In the genomic region with DNA sequence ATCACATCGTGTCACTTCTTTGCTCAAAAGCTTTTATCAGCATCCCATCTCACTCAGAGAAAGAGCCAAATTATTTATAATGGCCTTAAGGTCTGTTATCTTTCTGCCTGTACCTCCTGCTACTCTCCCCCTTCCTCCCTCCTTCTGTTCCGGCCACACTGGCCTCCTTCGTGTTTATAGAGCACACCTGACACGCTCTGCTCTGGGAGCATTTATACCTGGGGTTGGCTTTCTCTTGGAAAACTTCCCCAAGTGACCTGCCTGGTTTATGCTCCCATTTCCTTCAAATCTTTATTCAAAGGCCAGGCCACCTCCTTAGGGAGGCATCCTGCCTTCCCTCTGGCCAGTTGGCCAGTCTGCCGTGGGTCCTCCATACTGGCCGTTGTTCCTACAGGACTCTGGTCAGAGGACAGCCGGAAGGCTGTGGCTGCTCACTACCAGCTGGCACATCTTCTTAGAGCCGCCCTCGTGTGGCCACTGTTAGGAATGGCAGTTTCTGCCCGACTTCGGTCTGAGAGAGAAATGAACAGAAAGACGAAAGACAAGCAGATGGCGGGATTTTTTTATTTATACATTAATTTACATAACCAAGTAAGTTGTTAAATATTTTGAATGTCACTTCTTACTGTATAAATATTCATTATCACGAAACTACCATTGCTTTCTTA, we compare ENCODE assay signal across 8 cellular contexts.
DNase-seq lines count a peak whose midpoint lies in the region; ATAC-seq, FAIRE-seq and TF ChIP-seq lines count a peak whose summit lies in the region.

No MANE protein-coding gene starts in this region.

- intact Hi-C loops in pancreas (cut with DNase I) = no loop called here
- intact Hi-C loops in upper lobe of right lung (cut with DNase I) = no loop called here

- H3K27ac ChIP-seq in pancreas = no peak overlapping the region
- H3K27ac ChIP-seq in upper lobe of right lung = no peak overlapping the region

- no peak for FAIRE-seq in pancreas (lab: Jason Lieb, UNC)

- peaks cover 0 to 25% (median 0%) of the 10 kb centered on the region in 4 donors for H3K27me3 ChIP-seq in pancreas
- no peaks in the 10 kb centered on the region for H3K27me3 ChIP-seq in upper lobe of right lung

- H3K36me3 ChIP-seq in pancreas (no peaks in the 10 kb centered on the region), upper lobe of right lung (no peaks in the 10 kb centered on the region)

- 13% methylated on average over 14 of the region's 14 CpGs for WGBS in pancreas, 2 donors

- H3K4me1 ChIP-seq in pancreas (no peaks in the 10 kb centered on the region), upper lobe of right lung (no peaks in the 10 kb centered on the region)

- no peak overlapping the region for H3K4me3 ChIP-seq in pancreas
- H3K4me3 ChIP-seq in upper lobe of right lung = no peak overlapping the region

- DNase-seq in DMS53 treated with DMSO at 0.1 percent for 48 hours (lab: John Stamatoyannopoulos, UW; ENCODE audit: unreplicated experiment) = peak; percentile 49
- peak; percentile 11 for DNase-seq in HS-5 (ENCODE audit: low read depth)
- peak; percentile 13 for DNase-seq in SHP77 treated with DMSO at 0.1 percent for 48 hours (lab: John Stamatoyannopoulos, UW)
- peak; percentile 32 for DNase-seq in activated gamma-delta T cell treated with Interleukin-2 at 50 U/mL for 16 hours
- peak; percentile 29 for DNase-seq in glomerular endothelial cell (ENCODE audit: extremely low read depth, low read depth, low spot score)
- DNase-seq in pancreas = peak; percentile 29 to 86 (median 74)
- peak; percentile 70 for DNase-seq in upper lobe of right lung

- TF ChIP-seq CTCF in pancreas (IDR thresholded peaks at IDR 0.05) (peak; percentile 72 to 91 (median 83)), upper lobe of right lung (IDR thresholded peaks at IDR 0.05) (peak; percentile 76)

- no peaks in the 10 kb centered on the region for H3K9me3 ChIP-seq in pancreas
- H3K9me3 ChIP-seq in upper lobe of right lung = no peaks in the 10 kb centered on the region

- peak; percentile 83 for ATAC-seq in GM21447 (IDR thresholded peaks at IDR 0.05; ENCODE audit: unreplicated experiment)
- ATAC-seq in pancreas = peak; percentile 86 to 99 (median 96)
- peak; percentile 93 for ATAC-seq in upper lobe of right lung

Comparison
In these comparisons a context has a peak if more than half of its experiments do, and no peak if none do; other contexts are left out.
1. DNase-seq: peak in every context shown above with its lines; median percentile 74 in pancreas; 70 in upper lobe of right lung; 49 in DMS53 treated with DMSO at 0.1 percent for 48 hours; 32 in activated gamma-delta T cell treated with Interleukin-2 at 50 U/mL for 16 hours; 29 in glomerular endothelial cell; 13 in SHP77 treated with DMSO at 0.1 percent for 48 hours; 11 in HS-5.